Comparison of ENCODE assay signal across 14 cellular contexts in the genomic region with DNA sequence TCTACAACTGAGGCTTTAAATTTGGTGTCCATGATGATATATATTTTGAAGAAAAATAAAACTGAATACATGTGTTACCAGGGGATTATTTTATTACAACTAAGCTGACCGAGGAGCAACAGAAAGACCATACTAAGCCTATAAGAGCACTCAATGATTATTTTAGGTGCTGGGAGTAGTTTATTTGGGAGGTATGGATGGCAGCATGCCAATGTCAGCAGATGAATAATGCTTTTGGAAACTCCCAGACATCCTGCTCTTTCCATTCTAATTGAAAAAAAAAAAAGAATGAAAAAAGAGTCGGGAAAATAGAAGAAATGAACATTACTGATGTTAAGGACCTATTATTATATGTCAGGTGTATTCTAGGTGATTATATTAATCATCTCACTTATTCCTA.
DNase-seq lines count a peak whose midpoint lies in the region; ATAC-seq lines count a peak whose summit lies in the region.
"Had no signal": no experiment of that assay in that cellular context is flagged by ENCODE, and none has a peak within 500 bp of the region (broad histone marks: within the 10 kb centered on the region; RNA-seq: fewer than 3 reads in every experiment).

No MANE protein-coding gene starts in this region.

- DNase-seq in A172 (ENCODE audit: low spot score) (peak; percentile 54), M059J (ENCODE audit: low read depth) (peak; percentile 54), NCI-H82 (lab: John Stamatoyannopoulos, UW) (peak; percentile 88), fibroblast of peridontal ligament (ENCODE audit: extremely low read depth) (peak; percentile 40), NCI-H187 treated with DMSO at 0.1 percent for 48 hours (lab: John Stamatoyannopoulos, UW) (no peak), NOMO-1 treated with DMSO at 0.1 percent for 48 hours (lab: John Stamatoyannopoulos, UW; ENCODE audit: unreplicated experiment) (no peak), middle frontal gyrus (ENCODE audit: extremely low spot score, low spot score) (no peak)
- no peak for DNase-seq in activated naive CD4-positive, alpha-beta T cell treated with anti-CD3 and anti-CD28 coated beads, Interleukin-2, amount 50 U/mL, for 72 hours (ENCODE audit: low spot score in 2 of 2)
- DNase-seq: activated CD4-positive, alpha-beta T cell treated with anti-CD3 and anti-CD28 coated beads, Interleukin-2, amount 50 U/mL, for 48 hours; activated effector memory CD4-positive, alpha-beta T cell treated with Interleukin-2 at 50 U/mL for 16 hours; head of caudate nucleus; Kasumi-1; T-helper 9 cell had no signal

- H3K9me3 Mint-ChIP-seq in activated naive CD4-positive, alpha-beta T cell treated with anti-CD3 and anti-CD28 coated beads, Interleukin-2, amount 50 U/mL, for 72 hours, result peaks cover 0 to 5% of the 10 kb centered on the region in 2 donors
- H3K9me3 Mint-ChIP-seq: stimulated activated memory B cell treated with anti-CD40 and anti-IgM and Interleukin-4, amounts not matched to agents 10 μg/mL and 1 μg/mL and 100 μg/mL, for 72 hours had no signal

- no peak overlapping the region for H3K27ac Mint-ChIP-seq in activated naive CD4-positive, alpha-beta T cell treated with anti-CD3 and anti-CD28 coated beads, Interleukin-2, amount 50 U/mL, for 72 hours
- H3K27ac Mint-ChIP-seq: stimulated activated memory B cell treated with anti-CD40 and anti-IgM and Interleukin-4, amounts not matched to agents 10 μg/mL and 1 μg/mL and 100 μg/mL, for 72 hours had no signal

- no peak for ATAC-seq in activated naive CD4-positive, alpha-beta T cell treated with anti-CD3 and anti-CD28 coated beads, Interleukin-2, amount 50 U/mL, for 72 hours
- ATAC-seq: stimulated activated memory B cell treated with anti-CD40 and anti-IgM and Interleukin-4, amounts not matched to agents 10 μg/mL and 1 μg/mL and 100 μg/mL, for 72 hours had no signal

- H3K36me3 Mint-ChIP-seq in activated naive CD4-positive, alpha-beta T cell treated with anti-CD3 and anti-CD28 coated beads, Interleukin-2, amount 50 U/mL, for 72 hours, result no peaks in the 10 kb centered on the region
- H3K36me3 Mint-ChIP-seq: stimulated activated memory B cell treated with anti-CD40 and anti-IgM and Interleukin-4, amounts not matched to agents 10 μg/mL and 1 μg/mL and 100 μg/mL, for 72 hours had no signal

Comparison
In these comparisons a context has a peak if more than half of its experiments do, and no peak if none do; other contexts are left out.
1. DNase-seq: peak in A172 (single experiment), M059J (single experiment), NCI-H82 (single experiment) and fibroblast of peridontal ligament (single experiment); none in NCI-H187 treated with DMSO at 0.1 percent for 48 hours (single experiment), NOMO-1 treated with DMSO at 0.1 percent for 48 hours (single experiment), middle frontal gyrus (single experiment) and activated naive CD4-positive, alpha-beta T cell treated with anti-CD3 and anti-CD28 coated beads, Interleukin-2, amount 50 U/mL, for 72 hours (0 of 2).